ENCODE assay signal across 8 cellular contexts in the genomic region with DNA sequence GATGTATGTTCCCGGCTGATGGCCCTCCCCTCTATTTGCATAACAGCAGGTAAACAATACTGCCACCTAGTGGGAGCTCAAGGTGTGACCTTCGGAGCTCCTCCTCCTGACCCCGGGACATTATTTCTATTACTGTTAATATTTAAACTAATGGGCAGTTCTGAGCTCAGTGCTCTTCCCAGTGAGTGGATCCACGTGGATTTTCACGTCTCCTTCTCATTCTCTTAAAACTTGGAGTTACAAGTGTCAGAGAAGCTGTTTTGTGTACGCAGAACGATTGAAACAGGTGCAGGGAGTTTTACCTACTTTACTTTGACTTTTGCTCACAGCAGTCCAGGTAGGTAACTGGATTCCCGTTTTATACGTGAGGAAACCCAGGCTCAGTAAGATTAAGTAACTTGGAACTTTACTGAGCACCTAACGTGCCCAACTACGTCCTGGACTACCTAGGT.
DNase-seq lines count a peak whose midpoint lies in the region; ATAC-seq lines count a peak whose summit lies in the region.

No MANE protein-coding gene starts in this region.

- ATAC-seq in activated naive CD8-positive, alpha-beta T cell treated with anti-CD3 and anti-CD28 coated beads, Interleukin-2, amount 10 ng/mL, durations not matched to agents 7 days and 5 days (ENCODE audit: low read depth) = peak; percentile 77
- ATAC-seq in right cardiac atrium (peak; percentile 58 to 71), GM21360 (IDR thresholded peaks at IDR 0.05; ENCODE audit: unreplicated experiment) (no peak), GM21390 (IDR thresholded peaks at IDR 0.05; ENCODE audit: unreplicated experiment) (no peak)

- H3K4me1 ChIP-seq in right cardiac atrium (ENCODE audit: control insufficient read depth, insufficient read depth, low read length) = peaks cover 6% of the 10 kb centered on the region

- peak; percentile 66 for DNase-seq in ELF-1 (ENCODE audit: low read depth, low spot score)
- peak in 57 of 76 experiments; percentile 4 to 64 (median 37) for DNase-seq in HUDEP-2 (lab: John Stamatoyannopoulos, UW; ENCODE audit: unreplicated experiment in 76 of 76)
- DNase-seq in SW480 (ENCODE audit: low spot score) = peak; percentile 61
- DNase-seq in activated naive CD8-positive, alpha-beta T cell treated with anti-CD3 and anti-CD28 coated beads, Interleukin-2, amount 10 ng/mL, durations not matched to agents 7 days and 5 days = peak; percentile 37
- DNase-seq in right cardiac atrium = peak; percentile 57 to 76 (median 64)
- peak; percentile 61 for DNase-seq in stimulated activated CD4-positive, alpha-beta T cell treated with anti-CD3 and anti-CD28 coated beads, Interleukin-12 subunit alpha, Interleukin-12 subunit beta, amount 100 ng/mL, for 4 hours

- intact Hi-C loops in right cardiac atrium (cut with DNase I) = loop anchor here in 3 of 4 donors (5.0 to 10.0 kb wide), 3 partner anchors 131 to 159 kb away; no protein-coding TSS in a partner anchor

- POLR2A ChIA-PET in activated naive CD8-positive, alpha-beta T cell treated with anti-CD3 and anti-CD28 coated beads, Interleukin-2, amount 10 ng/mL, durations not matched to agents 7 days and 5 days (lab: Charles Lee) = interaction anchor here (0.7 to 1.0 kb wide), 3 partner anchors 60 to 136 kb away, joined by 3 to 4 read pairs (median 4); no protein-coding TSS in a partner anchor

- H3K27me3 Mint-ChIP-seq in activated naive CD8-positive, alpha-beta T cell treated with anti-CD3 and anti-CD28 coated beads, Interleukin-2, amount 10 ng/mL, durations not matched to agents 7 days and 5 days = no peaks in the 10 kb centered on the region

- WGBS in right cardiac atrium = 74% methylated on average over 11 of the region's 11 CpGs

- H3K27me3 ChIP-seq in right cardiac atrium (ENCODE audit: control insufficient read depth, insufficient read depth) = no peaks in the 10 kb centered on the region

- peaks cover 11% of the 10 kb centered on the region for H3K4me1 Mint-ChIP-seq in activated naive CD8-positive, alpha-beta T cell treated with anti-CD3 and anti-CD28 coated beads, Interleukin-2, amount 10 ng/mL, durations not matched to agents 7 days and 5 days

- H3K9me3 ChIP-seq in right cardiac atrium (ENCODE audit: control insufficient read depth, low read length) = no peaks in the 10 kb centered on the region

- no peak overlapping the region for H3K4me3 ChIP-seq in right cardiac atrium (ENCODE audit: low read length)

- H3K4me3 Mint-ChIP-seq in activated naive CD8-positive, alpha-beta T cell treated with anti-CD3 and anti-CD28 coated beads, Interleukin-2, amount 10 ng/mL, durations not matched to agents 7 days and 5 days = peak overlapping the region; percentile 6

- no peaks in the 10 kb centered on the region for H3K9me3 Mint-ChIP-seq in activated naive CD8-positive, alpha-beta T cell treated with anti-CD3 and anti-CD28 coated beads, Interleukin-2, amount 10 ng/mL, durations not matched to agents 7 days and 5 days

- no peak overlapping the region for H3K27ac Mint-ChIP-seq in activated naive CD8-positive, alpha-beta T cell treated with anti-CD3 and anti-CD28 coated beads, Interleukin-2, amount 10 ng/mL, durations not matched to agents 7 days and 5 days

- H3K27ac ChIP-seq in right cardiac atrium (ENCODE audit: low read length) = no peak overlapping the region

- H3K36me3 Mint-ChIP-seq in activated naive CD8-positive, alpha-beta T cell treated with anti-CD3 and anti-CD28 coated beads, Interleukin-2, amount 10 ng/mL, durations not matched to agents 7 days and 5 days = no peaks in the 10 kb centered on the region

Comparison
In these comparisons a context has a peak if more than half of its experiments do, and no peak if none do; other contexts are left out.
1. ATAC-seq: peak in activated naive CD8-positive, alpha-beta T cell treated with anti-CD3 and anti-CD28 coated beads, Interleukin-2, amount 10 ng/mL, durations not matched to agents 7 days and 5 days (single experiment) and right cardiac atrium (2 of 2); none in GM21360 (single experiment) and GM21390 (single experiment).
2. Peak in every context shown above with its lines, with median percentiles within 50 percentile points of each other: DNase-seq.